1 cellular context compared by ENCODE assay signal in genomic region chr6:4727671-4728435, GRCh38.
TF ChIP-seq lines count a peak whose summit lies in the region.

No MANE protein-coding gene starts in this region.

TF ChIP-seq in K562, 482 proteins besides CTCF, POLR2A, EP300 and RAD21 (continued from another document and continues in another):
- TF ChIP-seq E4F1 (CRISPR knock-in tag; IDR thresholded peaks at IDR 0.05; ENCODE audit: borderline replicate concordance), result no peak
- no peak for TF ChIP-seq ZC3H8 (IDR thresholded peaks at IDR 0.05)
- no peak for TF ChIP-seq NR2C2 (CRISPR knock-in tag; IDR thresholded peaks at IDR 0.05)
- TF ChIP-seq NR2C2 (tag; IDR thresholded peaks at IDR 0.05), result peak; percentile 59
- TF ChIP-seq CBX3 (IDR thresholded peaks at IDR 0.05; ENCODE audit: borderline replicate concordance in 1 of 2, low read length in 2 of 2), result no peak
- no peak for TF ChIP-seq KDM4B (IDR thresholded peaks at IDR 0.05; ENCODE audit: borderline replicate concordance in 2 of 2, low read depth in 1 of 2)
- TF ChIP-seq RFX1 (IDR thresholded peaks at IDR 0.05), result peak; percentile 26; the same call in 1 of the 2 replicates
- TF ChIP-seq SPI1 (IDR thresholded peaks at IDR 0.05; ENCODE audit: borderline replicate concordance, low read depth, low read length), result no peak
- no peak for TF ChIP-seq PHB (CRISPR knock-in tag; IDR thresholded peaks at IDR 0.05)
- TF ChIP-seq SIX5 (IDR thresholded peaks at IDR 0.05; ENCODE audit: borderline replicate concordance in 1 of 2, insufficient read depth in 1 of 2, low read depth in 1 of 2, low read length in 2 of 2), result no peak
- TF ChIP-seq CREBBP (IDR thresholded peaks at IDR 0.05; ENCODE audit: low read depth, low read length), result no peak
- TF ChIP-seq, protein P1, sequence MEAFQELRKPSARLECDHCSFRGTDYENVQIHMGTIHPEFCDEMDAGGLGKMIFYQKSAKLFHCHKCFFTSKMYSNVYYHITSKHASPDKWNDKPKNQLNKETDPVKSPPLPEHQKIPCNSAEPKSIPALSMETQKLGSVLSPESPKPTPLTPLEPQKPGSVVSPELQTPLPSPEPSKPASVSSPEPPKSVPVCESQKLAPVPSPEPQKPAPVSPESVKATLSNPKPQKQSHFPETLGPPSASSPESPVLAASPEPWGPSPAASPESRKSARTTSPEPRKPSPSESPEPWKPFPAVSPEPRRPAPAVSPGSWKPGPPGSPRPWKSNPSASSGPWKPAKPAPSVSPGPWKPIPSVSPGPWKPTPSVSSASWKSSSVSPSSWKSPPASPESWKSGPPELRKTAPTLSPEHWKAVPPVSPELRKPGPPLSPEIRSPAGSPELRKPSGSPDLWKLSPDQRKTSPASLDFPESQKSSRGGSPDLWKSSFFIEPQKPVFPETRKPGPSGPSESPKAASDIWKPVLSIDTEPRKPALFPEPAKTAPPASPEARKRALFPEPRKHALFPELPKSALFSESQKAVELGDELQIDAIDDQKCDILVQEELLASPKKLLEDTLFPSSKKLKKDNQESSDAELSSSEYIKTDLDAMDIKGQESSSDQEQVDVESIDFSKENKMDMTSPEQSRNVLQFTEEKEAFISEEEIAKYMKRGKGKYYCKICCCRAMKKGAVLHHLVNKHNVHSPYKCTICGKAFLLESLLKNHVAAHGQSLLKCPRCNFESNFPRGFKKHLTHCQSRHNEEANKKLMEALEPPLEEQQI (IDR thresholded peaks at IDR 0.05), result 0 out of 2 replicates have a peak, but pooled peaks have one; percentile 61
- TF ChIP-seq C11orf30 (IDR thresholded peaks at IDR 0.05; ENCODE audit: low read depth), result no peak
- TF ChIP-seq, protein P2, sequence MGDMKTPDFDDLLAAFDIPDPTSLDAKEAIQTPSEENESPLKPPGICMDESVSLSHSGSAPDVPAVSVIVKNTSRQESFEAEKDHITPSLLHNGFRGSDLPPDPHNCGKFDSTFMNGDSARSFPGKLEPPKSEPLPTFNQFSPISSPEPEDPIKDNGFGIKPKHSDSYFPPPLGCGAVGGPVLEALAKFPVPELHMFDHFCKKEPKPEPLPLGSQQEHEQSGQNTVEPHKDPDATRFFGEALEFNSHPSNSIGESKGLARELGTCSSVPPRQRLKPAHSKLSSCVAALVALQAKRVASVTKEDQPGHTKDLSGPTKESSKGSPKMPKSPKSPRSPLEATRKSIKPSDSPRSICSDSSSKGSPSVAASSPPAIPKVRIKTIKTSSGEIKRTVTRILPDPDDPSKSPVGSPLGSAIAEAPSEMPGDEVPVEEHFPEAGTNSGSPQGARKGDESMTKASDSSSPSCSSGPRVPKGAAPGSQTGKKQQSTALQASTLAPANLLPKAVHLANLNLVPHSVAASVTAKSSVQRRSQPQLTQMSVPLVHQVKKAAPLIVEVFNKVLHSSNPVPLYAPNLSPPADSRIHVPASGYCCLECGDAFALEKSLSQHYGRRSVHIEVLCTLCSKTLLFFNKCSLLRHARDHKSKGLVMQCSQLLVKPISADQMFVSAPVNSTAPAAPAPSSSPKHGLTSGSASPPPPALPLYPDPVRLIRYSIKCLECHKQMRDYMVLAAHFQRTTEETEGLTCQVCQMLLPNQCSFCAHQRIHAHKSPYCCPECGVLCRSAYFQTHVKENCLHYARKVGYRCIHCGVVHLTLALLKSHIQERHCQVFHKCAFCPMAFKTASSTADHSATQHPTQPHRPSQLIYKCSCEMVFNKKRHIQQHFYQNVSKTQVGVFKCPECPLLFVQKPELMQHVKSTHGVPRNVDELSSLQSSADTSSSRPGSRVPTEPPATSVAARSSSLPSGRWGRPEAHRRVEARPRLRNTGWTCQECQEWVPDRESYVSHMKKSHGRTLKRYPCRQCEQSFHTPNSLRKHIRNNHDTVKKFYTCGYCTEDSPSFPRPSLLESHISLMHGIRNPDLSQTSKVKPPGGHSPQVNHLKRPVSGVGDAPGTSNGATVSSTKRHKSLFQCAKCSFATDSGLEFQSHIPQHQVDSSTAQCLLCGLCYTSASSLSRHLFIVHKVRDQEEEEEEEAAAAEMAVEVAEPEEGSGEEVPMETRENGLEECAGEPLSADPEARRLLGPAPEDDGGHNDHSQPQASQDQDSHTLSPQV (IDR thresholded peaks at IDR 0.05), result peak; percentile 91
- no peak for TF ChIP-seq POLR3A (IDR thresholded peaks at IDR 0.05; ENCODE audit: borderline replicate concordance, extremely low read depth, insufficient read depth, insufficient read length)
- 0 out of 2 replicates have a peak, but pooled peaks have one; percentile 71 for TF ChIP-seq HSF4 (CRISPR knock-in tag; IDR thresholded peaks at IDR 0.05; ENCODE audit: borderline replicate concordance)
- peak; percentile 41; the same call in 1 of the 2 replicates for TF ChIP-seq RNF2 (IDR thresholded peaks at IDR 0.05)
- TF ChIP-seq CXXC5 (CRISPR knock-in tag; IDR thresholded peaks at IDR 0.05), result peak; percentile 53
- no peak for TF ChIP-seq ZNF347 (CRISPR knock-in tag; IDR thresholded peaks at IDR 0.05; ENCODE audit: low read depth)
- peak; percentile 91 for TF ChIP-seq RBBP5 (IDR thresholded peaks at IDR 0.05; ENCODE audit: borderline replicate concordance, insufficient read depth, low read length, poor library complexity, severe bottlenecking)
- TF ChIP-seq ILK (tag; IDR thresholded peaks at IDR 0.05; ENCODE audit: borderline replicate concordance, low read depth), result no peak
- TF ChIP-seq BRD4 (IDR thresholded peaks at IDR 0.05), result peak; percentile 49; the same call in 1 of the 2 replicates
- TF ChIP-seq, protein P3, sequence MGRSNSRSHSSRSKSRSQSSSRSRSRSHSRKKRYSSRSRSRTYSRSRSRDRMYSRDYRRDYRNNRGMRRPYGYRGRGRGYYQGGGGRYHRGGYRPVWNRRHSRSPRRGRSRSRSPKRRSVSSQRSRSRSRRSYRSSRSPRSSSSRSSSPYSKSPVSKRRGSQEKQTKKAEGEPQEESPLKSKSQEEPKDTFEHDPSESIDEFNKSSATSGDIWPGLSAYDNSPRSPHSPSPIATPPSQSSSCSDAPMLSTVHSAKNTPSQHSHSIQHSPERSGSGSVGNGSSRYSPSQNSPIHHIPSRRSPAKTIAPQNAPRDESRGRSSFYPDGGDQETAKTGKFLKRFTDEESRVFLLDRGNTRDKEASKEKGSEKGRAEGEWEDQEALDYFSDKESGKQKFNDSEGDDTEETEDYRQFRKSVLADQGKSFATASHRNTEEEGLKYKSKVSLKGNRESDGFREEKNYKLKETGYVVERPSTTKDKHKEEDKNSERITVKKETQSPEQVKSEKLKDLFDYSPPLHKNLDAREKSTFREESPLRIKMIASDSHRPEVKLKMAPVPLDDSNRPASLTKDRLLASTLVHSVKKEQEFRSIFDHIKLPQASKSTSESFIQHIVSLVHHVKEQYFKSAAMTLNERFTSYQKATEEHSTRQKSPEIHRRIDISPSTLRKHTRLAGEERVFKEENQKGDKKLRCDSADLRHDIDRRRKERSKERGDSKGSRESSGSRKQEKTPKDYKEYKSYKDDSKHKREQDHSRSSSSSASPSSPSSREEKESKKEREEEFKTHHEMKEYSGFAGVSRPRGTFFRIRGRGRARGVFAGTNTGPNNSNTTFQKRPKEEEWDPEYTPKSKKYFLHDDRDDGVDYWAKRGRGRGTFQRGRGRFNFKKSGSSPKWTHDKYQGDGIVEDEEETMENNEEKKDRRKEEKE (IDR thresholded peaks at IDR 0.05; ENCODE audit: borderline replicate concordance in 1 of 2, control insufficient read depth in 1 of 2, low read depth in 2 of 2, low read length in 1 of 2), result no peak
- TF ChIP-seq MIER1 (IDR thresholded peaks at IDR 0.05; ENCODE audit: low read depth), result no peak
- TF ChIP-seq STAT5A (IDR thresholded peaks at IDR 0.05; ENCODE audit: borderline replicate concordance, low read length), result peak; percentile 86
- TF ChIP-seq YY1 (IDR thresholded peaks at IDR 0.05; ENCODE audit: borderline replicate concordance in 1 of 3, control insufficient read depth in 1 of 3, extremely low read depth in 1 of 3, insufficient read depth in 3 of 3, insufficient read length in 1 of 3, insufficient replicate concordance in 2 of 3, low read depth in 1 of 3, low read length in 2 of 3), result peak in 1 of 3 experiments; percentile 55
- TF ChIP-seq ZNF766 (CRISPR knock-in tag; conservative IDR thresholded peaks at IDR 0.05), result peak; percentile 80
- TF ChIP-seq MTF1 (CRISPR knock-in tag; IDR thresholded peaks at IDR 0.05; ENCODE audit: borderline replicate concordance), result no peak
- TF ChIP-seq CHD2 (IDR thresholded peaks at IDR 0.05; ENCODE audit: low read depth, low read length), result peak; percentile 45; the same call in 1 of the 2 replicates
- TF ChIP-seq MCM2 (IDR thresholded peaks at IDR 0.05; ENCODE audit: low read depth), result no peak
- TF ChIP-seq CBX5 (IDR thresholded peaks at IDR 0.05; ENCODE audit: borderline replicate concordance, low read depth), result no peak
- TF ChIP-seq SMAD4 (CRISPR knock-in tag; conservative IDR thresholded peaks at IDR 0.05), result peak; percentile 65
- TF ChIP-seq ARID2 (IDR thresholded peaks at IDR 0.05), result peak; percentile 79
- TF ChIP-seq ZNF253 (CRISPR knock-in tag; conservative IDR thresholded peaks at IDR 0.05), result no peak
- TF ChIP-seq TAF7 (tag; IDR thresholded peaks at IDR 0.05), result no peak
- TF ChIP-seq CSDE1 (IDR thresholded peaks at IDR 0.05), result no peak
- no peak for TF ChIP-seq POLR3G (IDR thresholded peaks at IDR 0.05; ENCODE audit: extremely low read depth, insufficient read length, insufficient replicate concordance)
- no peak for TF ChIP-seq KDM2B (CRISPR knock-in tag; IDR thresholded peaks at IDR 0.05)
- TF ChIP-seq ZNF408 (CRISPR knock-in tag; IDR thresholded peaks at IDR 0.05; ENCODE audit: low read depth), result no peak
- no peak for TF ChIP-seq ZNF76 (CRISPR knock-in tag; IDR thresholded peaks at IDR 0.05; ENCODE audit: borderline replicate concordance)
- TF ChIP-seq, protein P4, sequence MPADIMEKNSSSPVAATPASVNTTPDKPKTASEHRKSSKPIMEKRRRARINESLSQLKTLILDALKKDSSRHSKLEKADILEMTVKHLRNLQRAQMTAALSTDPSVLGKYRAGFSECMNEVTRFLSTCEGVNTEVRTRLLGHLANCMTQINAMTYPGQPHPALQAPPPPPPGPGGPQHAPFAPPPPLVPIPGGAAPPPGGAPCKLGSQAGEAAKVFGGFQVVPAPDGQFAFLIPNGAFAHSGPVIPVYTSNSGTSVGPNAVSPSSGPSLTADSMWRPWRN (IDR thresholded peaks at IDR 0.05; ENCODE audit: low read depth), result peak; percentile 55
- no peak for TF ChIP-seq NR3C1 (CRISPR knock-in tag; IDR thresholded peaks at IDR 0.05)
- TF ChIP-seq MAFG (tag; conservative IDR thresholded peaks at IDR 0.05), result 0 out of 2 replicates have a peak, but pooled peaks have one; percentile 35
- peak; percentile 81 for TF ChIP-seq NFRKB (IDR thresholded peaks at IDR 0.05; ENCODE audit: low read depth)
- no peak for TF ChIP-seq RBM39 (optimal IDR thresholded peaks at IDR 0.05; ENCODE audit: low read depth, low read length)
- TF ChIP-seq RAD51 (IDR thresholded peaks at IDR 0.05; ENCODE audit: borderline replicate concordance, low read depth), result 0 out of 2 replicates have a peak, but pooled peaks have one; percentile 18
- TF ChIP-seq HOXB6 (CRISPR knock-in tag; IDR thresholded peaks at IDR 0.05; ENCODE audit: borderline replicate concordance), result no peak
- no peak for TF ChIP-seq ZNF764 (CRISPR knock-in tag; IDR thresholded peaks at IDR 0.05; ENCODE audit: low read depth)
- peak in 1 of 3 experiments; percentile 77; a peak in 2 of 6 replicates for TF ChIP-seq ZBTB11 (CRISPR knock-in tag; IDR thresholded peaks at IDR 0.05)
- no peak for TF ChIP-seq FOS (IDR thresholded peaks at IDR 0.05; ENCODE audit: extremely low read depth, insufficient read length)
- TF ChIP-seq BACH1 (tag; IDR thresholded peaks at IDR 0.05), result no peak
- no peak for TF ChIP-seq ZBTB34 (CRISPR knock-in tag; IDR thresholded peaks at IDR 0.05)
- TF ChIP-seq ZBTB7A (IDR thresholded peaks at IDR 0.05; ENCODE audit: borderline replicate concordance, control insufficient read depth, low read depth, low read length), result peak; percentile 26; the same call in 1 of the 2 replicates
